8 cellular contexts compared by ENCODE assay signal in the genomic region with DNA sequence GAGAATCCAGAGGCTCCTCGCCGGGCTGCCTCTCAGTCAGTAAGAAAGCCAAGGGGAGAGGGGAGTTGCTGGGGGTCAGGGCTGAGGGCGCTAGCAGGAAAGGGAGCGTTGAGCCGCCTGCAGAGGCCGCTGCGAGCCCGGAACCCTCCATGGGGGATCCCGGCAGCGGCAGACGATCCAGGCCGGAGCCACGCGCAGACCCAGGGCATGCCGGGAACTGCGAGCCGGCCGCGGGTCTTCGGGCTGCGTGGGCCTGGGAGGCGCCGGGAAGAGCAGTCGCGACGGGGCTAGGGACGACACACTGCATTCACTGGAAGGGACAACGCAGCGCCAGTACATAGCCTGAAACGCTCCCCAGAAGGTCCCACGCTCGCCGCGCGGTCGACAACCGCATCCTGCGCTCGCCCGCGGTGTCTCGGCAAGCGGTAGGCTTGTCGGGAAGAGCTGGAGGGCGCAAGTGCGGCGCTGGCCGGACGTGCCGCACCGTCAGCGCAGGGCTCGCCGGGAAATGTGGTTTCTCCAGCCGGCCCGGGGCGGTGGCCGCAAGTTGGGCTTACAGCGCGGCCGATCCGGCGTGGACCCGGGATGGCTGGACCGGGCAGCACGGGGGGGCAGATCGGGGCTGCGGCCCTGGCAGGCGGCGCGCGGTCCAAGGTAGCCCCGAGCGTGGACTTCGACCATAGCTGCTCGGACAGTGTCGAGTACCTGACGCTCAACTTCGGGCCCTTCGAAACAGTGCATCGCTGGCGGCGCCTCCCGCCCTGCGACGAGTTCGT. TPM values are rescaled to one million over a fixed set of nuclear protein-coding genes. Genes with fewer than 3 reads are reported as not detected.
DNase-seq lines count a peak whose midpoint lies in the region; ATAC-seq and TF ChIP-seq lines count a peak whose summit lies in the region.

A gene (plus strand): TSS at position 511 of the 776 bp plus-strand sequence. CDS start 75 bp downstream, at position 586.

- H3K23ac ChIP-seq in trophoblast cell (ENCODE audit: low read length), result no peak within 1 kb of the TSS

- no peak within 1 kb of the TSS for H2BK12ac ChIP-seq in trophoblast cell (ENCODE audit: low read length)

- H3K36me3 Mint-ChIP-seq in activated naive CD8-positive, alpha-beta T cell treated with anti-CD3 and anti-CD28 coated beads, Interleukin-2, amount 50 U/mL, for 24 hours (ENCODE audit: low read depth), result peaks cover 15% of the 10 kb centered on the region

- whole genome bisulfite sequencing in trophoblast cell (ENCODE audit: extremely low coverage, insufficient coverage, insufficient read length), result no CpG with 5 or more reads among the region's 87 CpGs
- 0 to 1% methylated on average over 15 to 51 of the region's 87 CpGs for WGBS in upper lobe of left lung, 2 donors

- peak within 1 kb of the TSS; percentile 89 for H3K27ac Mint-ChIP-seq in activated naive CD8-positive, alpha-beta T cell treated with anti-CD3 and anti-CD28 coated beads, Interleukin-2, amount 50 U/mL, for 24 hours

- no peaks in the 10 kb centered on the region for H3K27me3 ChIP-seq in trophoblast cell (ENCODE audit: insufficient read depth, low read length)
- H3K27me3 ChIP-seq in upper lobe of left lung, result no peaks in the 10 kb centered on the region

- H4K12ac ChIP-seq in trophoblast cell (ENCODE audit: low read depth, low read length), result peak within 1 kb of the TSS; percentile 91

- H2BK5ac ChIP-seq in trophoblast cell (ENCODE audit: low read depth, low read length, poor library complexity), result peak within 1 kb of the TSS; percentile 73

- H3K4me3 Mint-ChIP-seq in activated naive CD8-positive, alpha-beta T cell treated with anti-CD3 and anti-CD28 coated beads, Interleukin-2, amount 50 U/mL, for 24 hours, result peak within 1 kb of the TSS; percentile 93

- H3K9ac ChIP-seq in trophoblast cell (ENCODE audit: low read length), result peak within 1 kb of the TSS; percentile 99

- H3K4ac ChIP-seq in trophoblast cell (ENCODE audit: low read depth, low read length), result peak within 1 kb of the TSS; percentile 48

- H2BK120ac ChIP-seq in trophoblast cell (ENCODE audit: insufficient read depth, low read length, poor library complexity), result peak within 1 kb of the TSS; percentile 90

- TF ChIP-seq EP300 in upper lobe of left lung (IDR thresholded peaks at IDR 0.05), result peak in 1 of 4 donors; percentile 50

- no peaks in the 10 kb centered on the region for H3K27me3 Mint-ChIP-seq in activated naive CD8-positive, alpha-beta T cell treated with anti-CD3 and anti-CD28 coated beads, Interleukin-2, amount 50 U/mL, for 24 hours

- peak within 1 kb of the TSS; percentile 96 for H4K8ac ChIP-seq in trophoblast cell (ENCODE audit: low read depth, low read length)

- peak within 1 kb of the TSS; percentile 91 for H3K14ac ChIP-seq in trophoblast cell (ENCODE audit: low read length)

- H3K27ac ChIP-seq in trophoblast cell (ENCODE audit: low read depth, low read length) (peak within 1 kb of the TSS; percentile 70), upper lobe of left lung (peak within 1 kb of the TSS; percentile 82 to 95 (median 93))

- peak within 1 kb of the TSS; percentile 98 for H3K4me3 ChIP-seq in trophoblast cell (ENCODE audit: low read depth, low read length)
- peak within 1 kb of the TSS; percentile 38 to 81 (median 68) for H3K4me3 ChIP-seq in upper lobe of left lung

- peaks cover 42% of the 10 kb centered on the region for H3K4me1 Mint-ChIP-seq in activated naive CD8-positive, alpha-beta T cell treated with anti-CD3 and anti-CD28 coated beads, Interleukin-2, amount 50 U/mL, for 24 hours

- DNase-seq in GM04504 (ENCODE audit: low read depth), result peak; percentile 60
- peak; percentile 53 for DNase-seq in H4 (ENCODE audit: low spot score)
- peak; percentile 80 for DNase-seq in LoVo (ENCODE audit: low spot score)
- peak; percentile 81 for DNase-seq in SW480 (ENCODE audit: low spot score)
- DNase-seq in activated naive CD8-positive, alpha-beta T cell treated with anti-CD3 and anti-CD28 coated beads, Interleukin-2, amount 50 U/mL, for 24 hours, result peak; percentile 81
- DNase-seq in Right ventricle myocardium superior, result peak; percentile 89
- peak; percentile 79 to 83 for DNase-seq in trophoblast cell
- DNase-seq in upper lobe of left lung, result peak; percentile 87 to 96

- ATAC-seq in activated naive CD8-positive, alpha-beta T cell treated with anti-CD3 and anti-CD28 coated beads, Interleukin-2, amount 50 U/mL, for 24 hours, result peak; percentile 79
- ATAC-seq in Right ventricle myocardium superior (ENCODE audit: poor library complexity) (peak; percentile 98), upper lobe of left lung (ENCODE audit: low FRiP score in 2 of 2) (peak; percentile 92 to 96)

- intact Hi-C loops in Right ventricle myocardium superior (cut with DNase I), result no loop called here

- H3K79me1 ChIP-seq in trophoblast cell (ENCODE audit: low read length), result peaks cover 8% of the 10 kb centered on the region

- peak in 5 of 6 experiments; percentile 21 to 73 (median 61) for TF ChIP-seq CTCF in upper lobe of left lung (IDR thresholded peaks at IDR 0.05)

- H3K9me3 ChIP-seq in trophoblast cell (ENCODE audit: insufficient read depth, low read depth, low read length) (peaks cover 13% of the 10 kb centered on the region), upper lobe of left lung (peaks cover 0 to 9% (median 1%) of the 10 kb centered on the region in 4 donors)

- H3K18ac ChIP-seq in trophoblast cell (ENCODE audit: low read length), result peak within 1 kb of the TSS; percentile 95

- H3K9me3 Mint-ChIP-seq in activated naive CD8-positive, alpha-beta T cell treated with anti-CD3 and anti-CD28 coated beads, Interleukin-2, amount 50 U/mL, for 24 hours, result peaks cover 8% of the 10 kb centered on the region

- H4K91ac ChIP-seq in trophoblast cell (ENCODE audit: low read depth, low read length), result peak within 1 kb of the TSS; percentile 88

- peaks cover 8% of the 10 kb centered on the region for H3K79me2 ChIP-seq in trophoblast cell (ENCODE audit: control insufficient read depth, insufficient read depth, low read length, poor library complexity)

- H3K36me3 ChIP-seq in trophoblast cell (ENCODE audit: control insufficient read depth in 1 of 2, insufficient read depth in 2 of 2, low read length in 2 of 2), result peaks cover 16 to 18% of the 10 kb centered on the region in 2 experiments
- peaks cover 0 to 18% (median 5%) of the 10 kb centered on the region in 4 donors for H3K36me3 ChIP-seq in upper lobe of left lung

- H3K4me1 ChIP-seq in trophoblast cell (ENCODE audit: control insufficient read depth in 1 of 2, insufficient read depth in 2 of 2, low read length in 2 of 2), result peaks cover 5 to 18% of the 10 kb centered on the region in 2 experiments
- H3K4me1 ChIP-seq in upper lobe of left lung, result peaks cover 26 to 42% (median 30%) of the 10 kb centered on the region in 4 donors

- H2AK5ac ChIP-seq in trophoblast cell (ENCODE audit: low read length), result peak within 1 kb of the TSS; percentile 10

- TF ChIP-seq POLR2A in upper lobe of left lung (IDR thresholded peaks at IDR 0.05), result peak; percentile 15 to 96 (median 82)

- H2AFZ ChIP-seq in trophoblast cell (ENCODE audit: insufficient read depth, low read length, poor library complexity), result peak within 1 kb of the TSS; percentile 89

- H3K4me2 ChIP-seq in trophoblast cell (ENCODE audit: low read length), result peak within 1 kb of the TSS; percentile 92

RNA-seq across cellular contexts. Expression of the gene that starts here (rescaled TPM):
- 6.8 and 8.2 TPM in 2 replicates for total RNA-seq in H4 (2014; rRNA removed; shearing (Covaris generic))
- total RNA-seq in Right ventricle myocardium superior, result 24.7 TPM
- 17.9 and 19.9 TPM in 2 replicates for polyA plus RNA-seq in trophoblast cell (2013)
- total RNA-seq in upper lobe of left lung, result 100 to 1,000 TPM in 2 of 6 donors, 10 to 100 TPM in 4; 33.7 to 114 (median 63.2) TPM

Comparison
In these comparisons a context has a peak if more than half of its experiments do, and no peak if none do; other contexts are left out.
1. Peak in every context shown above with its lines: DNase-seq, ATAC-seq, H3K4me3 ChIP-seq and H3K27ac ChIP-seq.